1 cellular context compared by ENCODE assay signal in genomic region chr22:36286096-36286957, GRCh38.
TF ChIP-seq lines count a peak whose summit lies in the region.

No MANE protein-coding gene starts in this region.

TF ChIP-seq in HepG2, 621 proteins besides CTCF, POLR2A, EP300 and RAD21 (continued from another document and continues in another):
- TF ChIP-seq ZBTB4 (CRISPR knock-in tag; IDR thresholded peaks at IDR 0.05; ENCODE audit: borderline replicate concordance) (no peak), MYPOP (CRISPR knock-in tag; IDR thresholded peaks at IDR 0.05) (no peak), SATB2 (CRISPR knock-in tag; IDR thresholded peaks at IDR 0.05) (no peak), ZNF414 (CRISPR knock-in tag; IDR thresholded peaks at IDR 0.05) (no peak), TEF (CRISPR knock-in tag; IDR thresholded peaks at IDR 0.05) (no peak), ZNF687 (CRISPR knock-in tag; IDR thresholded peaks at IDR 0.05) (peak; percentile 75), TFAP4 (IDR thresholded peaks at IDR 0.05; ENCODE audit: borderline replicate concordance, low read depth) (0 out of 2 replicates have a peak, but pooled peaks have one; percentile 21), KDM2A (CRISPR knock-in tag; IDR thresholded peaks at IDR 0.05; ENCODE audit: borderline replicate concordance, low read depth) (0 out of 2 replicates have a peak, but pooled peaks have one; percentile 40), FOXO1 (CRISPR knock-in tag; IDR thresholded peaks at IDR 0.05) (no peak), YY1 (IDR thresholded peaks at IDR 0.05; ENCODE audit: insufficient read depth, insufficient replicate concordance, low read depth, low read length) (peak; percentile 52), ZNF576 (CRISPR knock-in tag; IDR thresholded peaks at IDR 0.05) (no peak), CEBPB (IDR thresholded peaks at IDR 0.05; ENCODE audit: borderline replicate concordance, low read depth, low read length) (no peak), ZNF274 (CRISPR knock-in tag; IDR thresholded peaks at IDR 0.05) (0 out of 2 replicates have a peak, but pooled peaks have one; percentile 19), SMC3 (IDR thresholded peaks at IDR 0.05; ENCODE audit: low read length) (peak; percentile 59; the same call in 1 of the 2 replicates), ARID5B (CRISPR knock-in tag; IDR thresholded peaks at IDR 0.05) (no peak), NRL (CRISPR knock-in tag; IDR thresholded peaks at IDR 0.05; ENCODE audit: borderline replicate concordance) (peak; percentile 7), GABPA (IDR thresholded peaks at IDR 0.05; ENCODE audit: low read depth, low read length) (no peak), GABPA (CRISPR knock-in tag; IDR thresholded peaks at IDR 0.05; ENCODE audit: low read depth) (no peak), KLF12 (CRISPR knock-in tag; IDR thresholded peaks at IDR 0.05; ENCODE audit: borderline replicate concordance) (0 out of 2 replicates have a peak, but pooled peaks have one; percentile 55), IRF9 (CRISPR knock-in tag; IDR thresholded peaks at IDR 0.05; ENCODE audit: borderline replicate concordance) (no peak), STAG1 (CRISPR knock-in tag; IDR thresholded peaks at IDR 0.05) (peak; percentile 90), BRCA1 (CRISPR knock-in tag; IDR thresholded peaks at IDR 0.05) (no peak), AGO2 (optimal IDR thresholded peaks at IDR 0.05; ENCODE audit: low read depth, low read length) (peak; percentile 77), DZIP1 (CRISPR knock-in tag; IDR thresholded peaks at IDR 0.05) (no peak), ZNF574 (CRISPR knock-in tag; IDR thresholded peaks at IDR 0.05) (peak; percentile 49; the same call in 1 of the 2 replicates), SP4 (CRISPR knock-in tag; IDR thresholded peaks at IDR 0.05) (0 out of 2 replicates have a peak, but pooled peaks have one; percentile 16), GABPB1 (CRISPR knock-in tag; IDR thresholded peaks at IDR 0.05) (0 out of 2 replicates have a peak, but pooled peaks have one; percentile 19), SP1 (IDR thresholded peaks at IDR 0.05) (no peak), SP1 (CRISPR knock-in tag; IDR thresholded peaks at IDR 0.05) (0 out of 2 replicates have a peak, but pooled peaks have one; percentile 24)
